7 cellular contexts compared by ENCODE assay signal in genomic region chr20:45338121-45339030, GRCh38. TPM values are rescaled to one million over a fixed set of nuclear protein-coding genes. Genes with fewer than 3 reads are reported as not detected.
DNase-seq lines count a peak whose midpoint lies in the region; ATAC-seq and TF ChIP-seq lines count a peak whose summit lies in the region.
"Had no signal": no experiment of that assay in that cellular context is flagged by ENCODE, and none has a peak within 500 bp of the region (broad histone marks: within the 10 kb centered on the region; RNA-seq: fewer than 3 reads in every experiment).

No MANE protein-coding gene starts in this region.

- DNase-seq in iris pigment epithelial cell (ENCODE audit: low read depth) (peak; percentile 51), thoracic aorta (ENCODE audit: low spot score) (no peak), DMS114 treated with DMSO at 0.1 percent for 48 hours (lab: John Stamatoyannopoulos, UW; ENCODE audit: unreplicated experiment) (no peak)
- DNase-seq: NCI-H748 treated with DMSO at 0.1 percent for 48 hours had no signal

- H3K9me3 ChIP-seq in thoracic aorta, result no peaks in the 10 kb centered on the region

- H3K4me3 ChIP-seq in WI38 (ENCODE audit: low read depth, low read length), result peak overlapping the region; percentile 16; the same call in 1 of the 2 replicates
- H3K4me3 ChIP-seq in thoracic aorta, result peak overlapping the region; percentile 47

- no peaks in the 10 kb centered on the region for H3K27me3 ChIP-seq in thoracic aorta (replicated peaks; ENCODE audit: insufficient read depth)

- ATAC-seq in thoracic aorta (ENCODE audit: insufficient number of reproducible peaks, low FRiP score, low read depth), result no peak
- ATAC-seq in GM21367 (IDR thresholded peaks at IDR 0.05; ENCODE audit: unreplicated experiment), result no peak
- ATAC-seq in HG02610 (IDR thresholded peaks at IDR 0.05; ENCODE audit: unreplicated experiment), result no peak

- TF ChIP-seq CTCF in WI38 (IDR thresholded peaks at IDR 0.05; ENCODE audit: low read depth, low read length), result no peak
- no peak for TF ChIP-seq CTCF in thoracic aorta (IDR thresholded peaks at IDR 0.05)

- H3K36me3 ChIP-seq in thoracic aorta, result peaks cover 7% of the 10 kb centered on the region

- H3K4me1 ChIP-seq in thoracic aorta (ENCODE audit: control insufficient read depth in 1 of 2, low read depth in 2 of 2), result peaks cover 52 to 79% of the 10 kb centered on the region in 2 donors

- H3K27ac ChIP-seq in thoracic aorta, result peak overlapping the region; percentile 93 to 94

RNA-seq across cellular contexts. Expression of gene SDC4, which starts 9.8 kb away (rescaled TPM):
- 100 to 1,000 TPM in 1 of 2 donors, 10 to 100 TPM in 1; 93.5 to 108 TPM for total RNA-seq in thoracic aorta

RNA-seq across cellular contexts. Expression of gene SYS1, which starts 24.6 kb away (rescaled TPM):
- total RNA-seq in thoracic aorta, result 10 to 100 TPM; 24.6 to 40.8 TPM

RNA-seq across cellular contexts. Expression of gene MATN4, which starts 30.3 kb away (rescaled TPM):
- total RNA-seq in thoracic aorta, result under 1 TPM in 1 of 2 donors, not detected in 1; 0.27 TPM

RNA-seq across cellular contexts. Expression of gene RBPJL, which starts 31.7 kb away (rescaled TPM):
- total RNA-seq in thoracic aorta, result not detected

RNA-seq across cellular contexts. Expression of gene TP53TG5, which starts 39.7 kb away (rescaled TPM):
- not detected for total RNA-seq in thoracic aorta
